1 cellular context compared by ENCODE assay signal in genomic region chr19:45663800-45664199, GRCh38.
TF ChIP-seq lines count a peak whose summit lies in the region.

No MANE protein-coding gene starts in this region.

TF ChIP-seq in GM23338, 12 proteins besides CTCF, POLR2A, EP300 and RAD21 (continued from another document):
- TF ChIP-seq ZNF462 (CRISPR knock-in tag; IDR thresholded peaks at IDR 0.05), result no peak
- no peak for TF ChIP-seq ZNF114 (CRISPR knock-in tag; IDR thresholded peaks at IDR 0.05)
- TF ChIP-seq EZH2 (IDR thresholded peaks at IDR 0.05; ENCODE audit: low read depth, unreplicated experiment), result no peak
- TF ChIP-seq JUNB (IDR thresholded peaks at IDR 0.05; ENCODE audit: unreplicated experiment), result no peak
- no peak for TF ChIP-seq NANOG (IDR thresholded peaks at IDR 0.05; ENCODE audit: borderline replicate concordance)
- TF ChIP-seq REST (IDR thresholded peaks at IDR 0.05; ENCODE audit: unreplicated experiment), result no peak
